In genomic region chr17:40179923-40180659, GRCh38 we compare ENCODE assay signal across 1 cellular context.
A peak's percentile ranks its signal among the peaks of the same experiment; 100 is the strongest.
TF ChIP-seq lines count a peak whose summit lies in the region.

No MANE protein-coding gene starts in this region.

TF ChIP-seq in GM12878, 131 proteins besides CTCF, POLR2A, EP300 and RAD21:
- no peak for TF ChIP-seq ZNF622 (IDR thresholded peaks at IDR 0.05)
- TF ChIP-seq MEF2B (IDR thresholded peaks at IDR 0.05; ENCODE audit: partially characterized antibody, poor library complexity, severe bottlenecking), result peak; percentile 24
